ENCODE assay signal across 13 cellular contexts in genomic region chr6:136753624-136754023, GRCh38. TPM values are rescaled to one million over a fixed set of nuclear protein-coding genes. Genes with fewer than 3 reads are reported as not detected.
DNase-seq lines count a peak whose midpoint lies in the region; ATAC-seq, FAIRE-seq and TF ChIP-seq lines count a peak whose summit lies in the region.
"Had no signal": no experiment of that assay in that cellular context is flagged by ENCODE, and none has a peak within 500 bp of the region (broad histone marks: within the 10 kb centered on the region; RNA-seq: fewer than 3 reads in every experiment).

No MANE protein-coding gene starts in this region.

- no peaks in the 10 kb centered on the region for H3K36me3 ChIP-seq in lower lobe of right lung
- no peaks in the 10 kb centered on the region for H3K36me3 ChIP-seq in tibial artery
- H3K36me3 ChIP-seq: heart right ventricle had no signal

- TF ChIP-seq CTCF in lower lobe of right lung (IDR thresholded peaks at IDR 0.05) (no peak), tibial artery (IDR thresholded peaks at IDR 0.05) (no peak)

- H3K27me3 Mint-ChIP-seq in activated T-helper 1 cell treated with anti-CD3 and anti-CD28 coated beads, Interleukin-12 subunit alpha, Interleukin-12 subunit beta, Interleukin-2, Interleukin-4 antibody, amounts not matched to agents 30 ng/mL and 10 ng/mL and 1 ng/mL, durations not matched to agents 14 hours and 24 hours and 36 hours (ENCODE audit: insufficient read depth), result no peaks in the 10 kb centered on the region

- peak; percentile 59 to 63 for ATAC-seq in lower lobe of right lung
- ATAC-seq: heart right ventricle had no signal

- H3K27ac ChIP-seq in lower lobe of right lung (no peak overlapping the region), tibial artery (no peak overlapping the region)
- H3K27ac ChIP-seq: coronary artery had no signal

- H3K4me3 Mint-ChIP-seq in activated T-helper 1 cell treated with anti-CD3 and anti-CD28 coated beads, Interleukin-12 subunit alpha, Interleukin-12 subunit beta, Interleukin-2, Interleukin-4 antibody, amounts not matched to agents 30 ng/mL and 10 ng/mL and 1 ng/mL, durations not matched to agents 14 hours and 24 hours and 36 hours, result peak overlapping the region; percentile 41

- H3K27ac Mint-ChIP-seq in activated T-helper 1 cell treated with anti-CD3 and anti-CD28 coated beads, Interleukin-12 subunit alpha, Interleukin-12 subunit beta, Interleukin-2, Interleukin-4 antibody, amounts not matched to agents 30 ng/mL and 10 ng/mL and 1 ng/mL, durations not matched to agents 14 hours and 24 hours and 36 hours, result peak overlapping the region; percentile 74

- H3K9me3 ChIP-seq in lower lobe of right lung (no peaks in the 10 kb centered on the region), tibial artery (no peaks in the 10 kb centered on the region)
- H3K9me3 ChIP-seq: heart right ventricle had no signal

- intact Hi-C loops in activated T-helper 1 cell treated with anti-CD3 and anti-CD28 coated beads, Interleukin-12 subunit alpha, Interleukin-12 subunit beta, Interleukin-2, Interleukin-4 antibody, amounts not matched to agents 30 ng/mL and 10 ng/mL and 1 ng/mL, durations not matched to agents 14 hours and 24 hours and 36 hours (cut with micrococcal nuclease), result loop anchor here (1.0 to 5.0 kb wide), 2 partner anchors 8 to 464 kb away; partner anchors contain the start of gene IFNGR1
- intact Hi-C loops in lower lobe of right lung (cut with DNase I) (no loop called here), tibial artery (cut with DNase I; ENCODE audit: low total_unique reads) (no loop called here)

- DNase-seq in activated CD4-positive, CD25-positive, alpha-beta regulatory T cell treated with anti-CD3 and anti-CD28 coated beads, Interleukin-2, amount 50 U/mL, for 16 hours (ENCODE audit: low read depth, low spot score), result peak; percentile 25
- peak; percentile 71 for DNase-seq in activated T-helper 1 cell treated with anti-CD3 and anti-CD28 coated beads, Interleukin-12 subunit alpha, Interleukin-12 subunit beta, Interleukin-2, Interleukin-4 antibody, amounts not matched to agents 30 ng/mL and 10 ng/mL and 1 ng/mL, durations not matched to agents 14 hours and 24 hours and 36 hours (ENCODE audit: low spot score)
- DNase-seq in lower lobe of right lung (no peak), SW 1271 (lab: John Stamatoyannopoulos, UW) (no peak), urothelium cell line (ENCODE audit: low spot score) (no peak), tibial artery (no peak)
- peak; percentile 32 to 85 (median 66) for DNase-seq in stimulated activated naive CD4-positive, alpha-beta T cell (lab: John Stamatoyannopoulos, UW)
- DNase-seq: DMS 273 treated with DMSO at 0.1 percent for 48 hours, heart right ventricle, midbrain, NCI-H1092 had no signal

- H3K27me3 ChIP-seq in lower lobe of right lung (ENCODE audit: low read depth), result no peaks in the 10 kb centered on the region
- no peaks in the 10 kb centered on the region for H3K27me3 ChIP-seq in tibial artery
- H3K27me3 ChIP-seq: heart right ventricle had no signal

- peaks cover 52% of the 10 kb centered on the region for H3K4me1 ChIP-seq in lower lobe of right lung
- H3K4me1 ChIP-seq in tibial artery, result peaks cover 0 to 63% (median 26%) of the 10 kb centered on the region in 4 donors

- no peak for FAIRE-seq in urothelium cell line (lab: Jason Lieb, UNC)

- H3K9me3 Mint-ChIP-seq in activated T-helper 1 cell treated with anti-CD3 and anti-CD28 coated beads, Interleukin-12 subunit alpha, Interleukin-12 subunit beta, Interleukin-2, Interleukin-4 antibody, amounts not matched to agents 30 ng/mL and 10 ng/mL and 1 ng/mL, durations not matched to agents 14 hours and 24 hours and 36 hours, result no peaks in the 10 kb centered on the region

- H3K4me1 Mint-ChIP-seq in activated T-helper 1 cell treated with anti-CD3 and anti-CD28 coated beads, Interleukin-12 subunit alpha, Interleukin-12 subunit beta, Interleukin-2, Interleukin-4 antibody, amounts not matched to agents 30 ng/mL and 10 ng/mL and 1 ng/mL, durations not matched to agents 14 hours and 24 hours and 36 hours (ENCODE audit: low read depth), result peaks cover 82% of the 10 kb centered on the region

- H3K4me3 ChIP-seq in lower lobe of right lung, result no peak overlapping the region
- H3K4me3 ChIP-seq in tibial artery, result no peak overlapping the region
- H3K4me3 ChIP-seq: coronary artery, heart right ventricle, skin epidermis had no signal

- peaks cover 14% of the 10 kb centered on the region for H3K36me3 Mint-ChIP-seq in activated T-helper 1 cell treated with anti-CD3 and anti-CD28 coated beads, Interleukin-12 subunit alpha, Interleukin-12 subunit beta, Interleukin-2, Interleukin-4 antibody, amounts not matched to agents 30 ng/mL and 10 ng/mL and 1 ng/mL, durations not matched to agents 14 hours and 24 hours and 36 hours (ENCODE audit: low read depth)

RNA-seq across cellular contexts. Expression of gene MAP3K5, which starts 38.7 kb away (rescaled TPM):
- 12.2 and 13.4 TPM in 2 replicates for total RNA-seq in activated T-helper 1 cell treated with anti-CD3 and anti-CD28 coated beads, Interleukin-12 subunit alpha, Interleukin-12 subunit beta, Interleukin-2, Interleukin-4 antibody, amounts not matched to agents 30 ng/mL and 10 ng/mL and 1 ng/mL, durations not matched to agents 14 hours and 24 hours and 36 hours
- 32.0 TPM for total RNA-seq in lower lobe of right lung

Comparison
In these comparisons a context has a peak if more than half of its experiments do, and no peak if none do; other contexts are left out.
1. DNase-seq: peak in activated CD4-positive, CD25-positive, alpha-beta regulatory T cell treated with anti-CD3 and anti-CD28 coated beads, Interleukin-2, amount 50 U/mL, for 16 hours (single experiment), activated T-helper 1 cell treated with anti-CD3 and anti-CD28 coated beads, Interleukin-12 subunit alpha, Interleukin-12 subunit beta, Interleukin-2, Interleukin-4 antibody, amounts not matched to agents 30 ng/mL and 10 ng/mL and 1 ng/mL, durations not matched to agents 14 hours and 24 hours and 36 hours (single experiment) and stimulated activated naive CD4-positive, alpha-beta T cell (6 of 6); none in lower lobe of right lung (single experiment), SW 1271 (0 of 2), urothelium cell line (single experiment) and tibial artery (0 of 2).